In the genomic region with DNA sequence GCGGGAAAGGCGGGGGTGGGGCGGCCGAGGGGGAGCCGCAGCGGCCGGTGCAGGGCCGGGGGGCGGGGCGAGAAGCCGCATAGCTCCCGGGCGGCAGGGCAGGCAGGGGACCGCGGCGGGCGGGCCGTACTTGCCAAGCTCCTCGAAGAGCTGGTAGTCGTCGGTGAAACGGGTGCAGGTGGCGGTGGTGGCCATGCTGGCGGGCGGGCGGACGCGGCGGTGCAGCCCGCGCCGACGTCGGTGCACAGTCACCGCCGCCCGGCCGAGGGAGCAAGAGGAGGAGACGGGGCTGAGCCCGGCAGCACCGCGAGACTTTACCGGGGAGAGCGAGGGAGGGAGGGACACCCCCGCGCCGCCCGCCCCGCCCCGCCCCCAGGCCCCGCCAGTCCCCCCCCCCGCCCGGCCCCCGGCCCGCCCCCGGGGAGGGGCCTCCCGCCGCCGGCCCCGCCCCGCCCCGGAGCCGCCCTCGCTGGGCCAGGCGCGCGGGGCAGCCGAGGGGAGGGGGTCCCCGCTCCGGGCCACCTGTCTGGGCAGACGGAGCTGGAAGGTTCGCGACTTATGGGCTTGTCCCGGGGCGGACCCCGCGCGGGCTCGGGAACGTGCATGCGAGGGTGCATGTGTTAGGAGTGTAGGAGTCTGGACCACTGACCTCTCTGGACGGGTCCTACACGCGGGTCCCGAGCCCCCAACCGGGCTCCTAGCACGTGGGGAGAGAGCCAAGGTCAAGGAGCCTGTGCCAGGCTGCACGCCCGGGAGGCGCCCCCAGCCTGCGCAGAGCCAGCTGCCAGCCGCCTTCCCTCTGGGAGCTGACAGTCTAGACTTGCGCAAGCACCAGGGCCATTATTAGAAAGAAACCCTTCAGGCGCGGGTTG, we compare ENCODE assay signal across 1 cellular context.
TF ChIP-seq lines count a peak whose summit lies in the region.

A gene (minus strand): TSS at position 289 of the 872 bp plus-strand sequence. CDS start 94 bp downstream, at position 195.

TF ChIP-seq in HepG2, 621 proteins besides CTCF, POLR2A, EP300 and RAD21 (continued from another document and continues in another):
- TF ChIP-seq, protein P1, sequence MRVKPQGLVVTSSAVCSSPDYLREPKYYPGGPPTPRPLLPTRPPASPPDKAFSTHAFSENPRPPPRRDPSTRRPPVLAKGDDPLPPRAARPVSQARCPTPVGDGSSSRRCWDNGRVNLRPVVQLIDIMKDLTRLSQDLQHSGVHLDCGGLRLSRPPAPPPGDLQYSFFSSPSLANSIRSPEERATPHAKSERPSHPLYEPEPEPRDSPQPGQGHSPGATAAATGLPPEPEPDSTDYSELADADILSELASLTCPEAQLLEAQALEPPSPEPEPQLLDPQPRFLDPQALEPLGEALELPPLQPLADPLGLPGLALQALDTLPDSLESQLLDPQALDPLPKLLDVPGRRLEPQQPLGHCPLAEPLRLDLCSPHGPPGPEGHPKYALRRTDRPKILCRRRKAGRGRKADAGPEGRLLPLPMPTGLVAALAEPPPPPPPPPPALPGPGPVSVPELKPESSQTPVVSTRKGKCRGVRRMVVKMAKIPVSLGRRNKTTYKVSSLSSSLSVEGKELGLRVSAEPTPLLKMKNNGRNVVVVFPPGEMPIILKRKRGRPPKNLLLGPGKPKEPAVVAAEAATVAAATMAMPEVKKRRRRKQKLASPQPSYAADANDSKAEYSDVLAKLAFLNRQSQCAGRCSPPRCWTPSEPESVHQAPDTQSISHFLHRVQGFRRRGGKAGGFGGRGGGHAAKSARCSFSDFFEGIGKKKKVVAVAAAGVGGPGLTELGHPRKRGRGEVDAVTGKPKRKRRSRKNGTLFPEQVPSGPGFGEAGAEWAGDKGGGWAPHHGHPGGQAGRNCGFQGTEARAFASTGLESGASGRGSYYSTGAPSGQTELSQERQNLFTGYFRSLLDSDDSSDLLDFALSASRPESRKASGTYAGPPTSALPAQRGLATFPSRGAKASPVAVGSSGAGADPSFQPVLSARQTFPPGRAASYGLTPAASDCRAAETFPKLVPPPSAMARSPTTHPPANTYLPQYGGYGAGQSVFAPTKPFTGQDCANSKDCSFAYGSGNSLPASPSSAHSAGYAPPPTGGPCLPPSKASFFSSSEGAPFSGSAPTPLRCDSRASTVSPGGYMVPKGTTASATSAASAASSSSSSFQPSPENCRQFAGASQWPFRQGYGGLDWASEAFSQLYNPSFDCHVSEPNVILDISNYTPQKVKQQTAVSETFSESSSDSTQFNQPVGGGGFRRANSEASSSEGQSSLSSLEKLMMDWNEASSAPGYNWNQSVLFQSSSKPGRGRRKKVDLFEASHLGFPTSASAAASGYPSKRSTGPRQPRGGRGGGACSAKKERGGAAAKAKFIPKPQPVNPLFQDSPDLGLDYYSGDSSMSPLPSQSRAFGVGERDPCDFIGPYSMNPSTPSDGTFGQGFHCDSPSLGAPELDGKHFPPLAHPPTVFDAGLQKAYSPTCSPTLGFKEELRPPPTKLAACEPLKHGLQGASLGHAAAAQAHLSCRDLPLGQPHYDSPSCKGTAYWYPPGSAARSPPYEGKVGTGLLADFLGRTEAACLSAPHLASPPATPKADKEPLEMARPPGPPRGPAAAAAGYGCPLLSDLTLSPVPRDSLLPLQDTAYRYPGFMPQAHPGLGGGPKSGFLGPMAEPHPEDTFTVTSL (CRISPR knock-in tag; IDR thresholded peaks at IDR 0.05; ENCODE audit: borderline replicate concordance) = no peak
- TF ChIP-seq, protein P2, sequence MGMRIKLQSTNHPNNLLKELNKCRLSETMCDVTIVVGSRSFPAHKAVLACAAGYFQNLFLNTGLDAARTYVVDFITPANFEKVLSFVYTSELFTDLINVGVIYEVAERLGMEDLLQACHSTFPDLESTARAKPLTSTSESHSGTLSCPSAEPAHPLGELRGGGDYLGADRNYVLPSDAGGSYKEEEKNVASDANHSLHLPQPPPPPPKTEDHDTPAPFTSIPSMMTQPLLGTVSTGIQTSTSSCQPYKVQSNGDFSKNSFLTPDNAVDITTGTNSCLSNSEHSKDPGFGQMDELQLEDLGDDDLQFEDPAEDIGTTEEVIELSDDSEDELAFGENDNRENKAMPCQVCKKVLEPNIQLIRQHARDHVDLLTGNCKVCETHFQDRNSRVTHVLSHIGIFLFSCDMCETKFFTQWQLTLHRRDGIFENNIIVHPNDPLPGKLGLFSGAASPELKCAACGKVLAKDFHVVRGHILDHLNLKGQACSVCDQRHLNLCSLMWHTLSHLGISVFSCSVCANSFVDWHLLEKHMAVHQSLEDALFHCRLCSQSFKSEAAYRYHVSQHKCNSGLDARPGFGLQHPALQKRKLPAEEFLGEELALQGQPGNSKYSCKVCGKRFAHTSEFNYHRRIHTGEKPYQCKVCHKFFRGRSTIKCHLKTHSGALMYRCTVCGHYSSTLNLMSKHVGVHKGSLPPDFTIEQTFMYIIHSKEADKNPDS (CRISPR knock-in tag; IDR thresholded peaks at IDR 0.05) = no peak
- TF ChIP-seq, protein P3, sequence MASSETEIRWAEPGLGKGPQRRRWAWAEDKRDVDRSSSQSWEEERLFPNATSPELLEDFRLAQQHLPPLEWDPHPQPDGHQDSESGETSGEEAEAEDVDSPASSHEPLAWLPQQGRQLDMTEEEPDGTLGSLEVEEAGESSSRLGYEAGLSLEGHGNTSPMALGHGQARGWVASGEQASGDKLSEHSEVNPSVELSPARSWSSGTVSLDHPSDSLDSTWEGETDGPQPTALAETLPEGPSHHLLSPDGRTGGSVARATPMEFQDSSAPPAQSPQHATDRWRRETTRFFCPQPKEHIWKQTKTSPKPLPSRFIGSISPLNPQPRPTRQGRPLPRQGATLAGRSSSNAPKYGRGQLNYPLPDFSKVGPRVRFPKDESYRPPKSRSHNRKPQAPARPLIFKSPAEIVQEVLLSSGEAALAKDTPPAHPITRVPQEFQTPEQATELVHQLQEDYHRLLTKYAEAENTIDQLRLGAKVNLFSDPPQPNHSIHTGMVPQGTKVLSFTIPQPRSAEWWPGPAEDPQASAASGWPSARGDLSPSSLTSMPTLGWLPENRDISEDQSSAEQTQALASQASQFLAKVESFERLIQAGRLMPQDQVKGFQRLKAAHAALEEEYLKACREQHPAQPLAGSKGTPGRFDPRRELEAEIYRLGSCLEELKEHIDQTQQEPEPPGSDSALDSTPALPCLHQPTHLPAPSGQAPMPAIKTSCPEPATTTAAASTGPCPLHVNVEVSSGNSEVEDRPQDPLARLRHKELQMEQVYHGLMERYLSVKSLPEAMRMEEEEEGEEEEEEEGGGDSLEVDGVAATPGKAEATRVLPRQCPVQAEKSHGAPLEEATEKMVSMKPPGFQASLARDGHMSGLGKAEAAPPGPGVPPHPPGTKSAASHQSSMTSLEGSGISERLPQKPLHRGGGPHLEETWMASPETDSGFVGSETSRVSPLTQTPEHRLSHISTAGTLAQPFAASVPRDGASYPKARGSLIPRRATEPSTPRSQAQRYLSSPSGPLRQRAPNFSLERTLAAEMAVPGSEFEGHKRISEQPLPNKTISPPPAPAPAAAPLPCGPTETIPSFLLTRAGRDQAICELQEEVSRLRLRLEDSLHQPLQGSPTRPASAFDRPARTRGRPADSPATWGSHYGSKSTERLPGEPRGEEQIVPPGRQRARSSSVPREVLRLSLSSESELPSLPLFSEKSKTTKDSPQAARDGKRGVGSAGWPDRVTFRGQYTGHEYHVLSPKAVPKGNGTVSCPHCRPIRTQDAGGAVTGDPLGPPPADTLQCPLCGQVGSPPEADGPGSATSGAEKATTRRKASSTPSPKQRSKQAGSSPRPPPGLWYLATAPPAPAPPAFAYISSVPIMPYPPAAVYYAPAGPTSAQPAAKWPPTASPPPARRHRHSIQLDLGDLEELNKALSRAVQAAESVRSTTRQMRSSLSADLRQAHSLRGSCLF (CRISPR knock-in tag; IDR thresholded peaks at IDR 0.05; ENCODE audit: borderline replicate concordance) = no peak
- no peak for TF ChIP-seq SALL2 (CRISPR knock-in tag; IDR thresholded peaks at IDR 0.05)
- TF ChIP-seq EHMT2 (IDR thresholded peaks at IDR 0.05; ENCODE audit: borderline replicate concordance, low read depth, low read length) = no peak
- TF ChIP-seq KDM3A (CRISPR knock-in tag; IDR thresholded peaks at IDR 0.05; ENCODE audit: low read depth) = no peak; the same call in 1 of the 2 replicates
- peak; percentile 53; the same call in 1 of the 2 replicates for TF ChIP-seq PRMT3 (CRISPR knock-in tag; IDR thresholded peaks at IDR 0.05; ENCODE audit: borderline replicate concordance, low read depth)
- no peak for TF ChIP-seq MAFF (IDR thresholded peaks at IDR 0.05; ENCODE audit: low read depth, low read length)
- TF ChIP-seq ARID2 (CRISPR knock-in tag; IDR thresholded peaks at IDR 0.05; ENCODE audit: borderline replicate concordance) = no peak
- TF ChIP-seq, protein P4, sequence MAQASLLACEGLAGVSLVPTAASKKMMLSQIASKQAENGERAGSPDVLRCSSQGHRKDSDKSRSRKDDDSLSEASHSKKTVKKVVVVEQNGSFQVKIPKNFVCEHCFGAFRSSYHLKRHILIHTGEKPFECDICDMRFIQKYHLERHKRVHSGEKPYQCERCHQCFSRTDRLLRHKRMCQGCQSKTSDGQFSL (CRISPR knock-in tag; IDR thresholded peaks at IDR 0.05) = no peak
- TF ChIP-seq, protein P5, sequence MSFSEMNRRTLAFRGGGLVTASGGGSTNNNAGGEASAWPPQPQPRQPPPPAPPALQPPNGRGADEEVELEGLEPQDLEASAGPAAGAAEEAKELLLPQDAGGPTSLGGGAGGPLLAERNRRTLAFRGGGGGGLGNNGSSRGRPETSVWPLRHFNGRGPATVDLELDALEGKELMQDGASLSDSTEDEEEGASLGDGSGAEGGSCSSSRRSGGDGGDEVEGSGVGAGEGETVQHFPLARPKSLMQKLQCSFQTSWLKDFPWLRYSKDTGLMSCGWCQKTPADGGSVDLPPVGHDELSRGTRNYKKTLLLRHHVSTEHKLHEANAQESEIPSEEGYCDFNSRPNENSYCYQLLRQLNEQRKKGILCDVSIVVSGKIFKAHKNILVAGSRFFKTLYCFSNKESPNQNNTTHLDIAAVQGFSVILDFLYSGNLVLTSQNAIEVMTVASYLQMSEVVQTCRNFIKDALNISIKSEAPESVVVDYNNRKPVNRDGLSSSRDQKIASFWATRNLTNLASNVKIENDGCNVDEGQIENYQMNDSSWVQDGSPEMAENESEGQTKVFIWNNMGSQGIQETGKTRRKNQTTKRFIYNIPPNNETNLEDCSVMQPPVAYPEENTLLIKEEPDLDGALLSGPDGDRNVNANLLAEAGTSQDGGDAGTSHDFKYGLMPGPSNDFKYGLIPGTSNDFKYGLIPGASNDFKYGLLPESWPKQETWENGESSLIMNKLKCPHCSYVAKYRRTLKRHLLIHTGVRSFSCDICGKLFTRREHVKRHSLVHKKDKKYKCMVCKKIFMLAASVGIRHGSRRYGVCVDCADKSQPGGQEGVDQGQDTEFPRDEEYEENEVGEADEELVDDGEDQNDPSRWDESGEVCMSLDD (CRISPR knock-in tag; IDR thresholded peaks at IDR 0.05; ENCODE audit: borderline replicate concordance) = no peak
- TF ChIP-seq, protein P6, sequence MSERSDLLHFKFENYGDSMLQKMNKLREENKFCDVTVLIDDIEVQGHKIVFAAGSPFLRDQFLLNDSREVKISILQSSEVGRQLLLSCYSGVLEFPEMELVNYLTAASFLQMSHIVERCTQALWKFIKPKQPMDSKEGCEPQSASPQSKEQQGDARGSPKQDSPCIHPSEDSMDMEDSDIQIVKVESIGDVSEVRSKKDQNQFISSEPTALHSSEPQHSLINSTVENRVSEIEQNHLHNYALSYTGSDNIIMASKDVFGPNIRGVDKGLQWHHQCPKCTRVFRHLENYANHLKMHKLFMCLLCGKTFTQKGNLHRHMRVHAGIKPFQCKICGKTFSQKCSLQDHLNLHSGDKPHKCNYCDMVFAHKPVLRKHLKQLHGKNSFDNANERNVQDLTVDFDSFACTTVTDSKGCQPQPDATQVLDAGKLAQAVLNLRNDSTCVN (CRISPR knock-in tag; IDR thresholded peaks at IDR 0.05; ENCODE audit: borderline replicate concordance) = no peak
- TF ChIP-seq, protein P7, sequence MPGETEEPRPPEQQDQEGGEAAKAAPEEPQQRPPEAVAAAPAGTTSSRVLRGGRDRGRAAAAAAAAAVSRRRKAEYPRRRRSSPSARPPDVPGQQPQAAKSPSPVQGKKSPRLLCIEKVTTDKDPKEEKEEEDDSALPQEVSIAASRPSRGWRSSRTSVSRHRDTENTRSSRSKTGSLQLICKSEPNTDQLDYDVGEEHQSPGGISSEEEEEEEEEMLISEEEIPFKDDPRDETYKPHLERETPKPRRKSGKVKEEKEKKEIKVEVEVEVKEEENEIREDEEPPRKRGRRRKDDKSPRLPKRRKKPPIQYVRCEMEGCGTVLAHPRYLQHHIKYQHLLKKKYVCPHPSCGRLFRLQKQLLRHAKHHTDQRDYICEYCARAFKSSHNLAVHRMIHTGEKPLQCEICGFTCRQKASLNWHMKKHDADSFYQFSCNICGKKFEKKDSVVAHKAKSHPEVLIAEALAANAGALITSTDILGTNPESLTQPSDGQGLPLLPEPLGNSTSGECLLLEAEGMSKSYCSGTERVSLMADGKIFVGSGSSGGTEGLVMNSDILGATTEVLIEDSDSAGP (CRISPR knock-in tag; IDR thresholded peaks at IDR 0.05; ENCODE audit: borderline replicate concordance) = peak; percentile 31; the same call in 1 of the 2 replicates
- TF ChIP-seq ZMYM4 (CRISPR knock-in tag; IDR thresholded peaks at IDR 0.05) = 0 out of 2 replicates have a peak, but pooled peaks have one; percentile 49
- TF ChIP-seq RAD51 (IDR thresholded peaks at IDR 0.05; ENCODE audit: borderline replicate concordance) = no peak
- TF ChIP-seq FOXA1 (IDR thresholded peaks at IDR 0.05) = no peak
- no peak for TF ChIP-seq FOXA1 (CRISPR knock-in tag; IDR thresholded peaks at IDR 0.05)
- TF ChIP-seq, protein P8, sequence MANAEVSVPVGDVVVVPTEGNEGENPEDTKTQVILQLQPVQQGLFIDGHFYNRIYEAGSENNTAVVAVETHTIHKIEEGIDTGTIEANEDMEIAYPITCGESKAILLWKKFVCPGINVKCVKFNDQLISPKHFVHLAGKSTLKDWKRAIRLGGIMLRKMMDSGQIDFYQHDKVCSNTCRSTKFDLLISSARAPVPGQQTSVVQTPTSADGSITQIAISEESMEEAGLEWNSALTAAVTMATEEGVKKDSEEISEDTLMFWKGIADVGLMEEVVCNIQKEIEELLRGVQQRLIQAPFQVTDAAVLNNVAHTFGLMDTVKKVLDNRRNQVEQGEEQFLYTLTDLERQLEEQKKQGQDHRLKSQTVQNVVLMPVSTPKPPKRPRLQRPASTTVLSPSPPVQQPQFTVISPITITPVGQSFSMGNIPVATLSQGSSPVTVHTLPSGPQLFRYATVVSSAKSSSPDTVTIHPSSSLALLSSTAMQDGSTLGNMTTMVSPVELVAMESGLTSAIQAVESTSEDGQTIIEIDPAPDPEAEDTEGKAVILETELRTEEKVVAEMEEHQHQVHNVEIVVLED (CRISPR knock-in tag; IDR thresholded peaks at IDR 0.05; ENCODE audit: borderline replicate concordance) = no peak
- no peak for TF ChIP-seq ONECUT2 (CRISPR knock-in tag; IDR thresholded peaks at IDR 0.05)
- TF ChIP-seq POLR2AphosphoS2 (IDR thresholded peaks at IDR 0.05; ENCODE audit: low read depth, low read length) = no peak
- TF ChIP-seq ZBTB38 (CRISPR knock-in tag; IDR thresholded peaks at IDR 0.05) = no peak
- no peak for TF ChIP-seq U2AF2 (IDR thresholded peaks at IDR 0.05; ENCODE audit: low read depth, low read length)
- TF ChIP-seq ETV6 (CRISPR knock-in tag; conservative IDR thresholded peaks at IDR 0.05) = no peak
- no peak for TF ChIP-seq ZIK1 (CRISPR knock-in tag; IDR thresholded peaks at IDR 0.05; ENCODE audit: borderline replicate concordance, low read depth)
- TF ChIP-seq, protein P9, sequence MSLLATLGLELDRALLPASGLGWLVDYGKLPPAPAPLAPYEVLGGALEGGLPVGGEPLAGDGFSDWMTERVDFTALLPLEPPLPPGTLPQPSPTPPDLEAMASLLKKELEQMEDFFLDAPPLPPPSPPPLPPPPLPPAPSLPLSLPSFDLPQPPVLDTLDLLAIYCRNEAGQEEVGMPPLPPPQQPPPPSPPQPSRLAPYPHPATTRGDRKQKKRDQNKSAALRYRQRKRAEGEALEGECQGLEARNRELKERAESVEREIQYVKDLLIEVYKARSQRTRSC (CRISPR knock-in tag; IDR thresholded peaks at IDR 0.05; ENCODE audit: low read depth) = no peak
- TF ChIP-seq GLI4 (CRISPR knock-in tag; IDR thresholded peaks at IDR 0.05; ENCODE audit: borderline replicate concordance) = no peak
- TF ChIP-seq TCF7L2 (IDR thresholded peaks at IDR 0.05; ENCODE audit: low read depth, low read length) = no peak
- no peak for TF ChIP-seq DPF2 (CRISPR knock-in tag; IDR thresholded peaks at IDR 0.05; ENCODE audit: borderline replicate concordance, low read depth)
- TF ChIP-seq FIP1L1 (IDR thresholded peaks at IDR 0.05; ENCODE audit: borderline replicate concordance, insufficient read depth, low read depth, low read length) = no peak
